ENCODE assay signal across 19 cellular contexts in genomic region chr10:127940866-127941640, GRCh38. TPM values are rescaled to one million over a fixed set of nuclear protein-coding genes. Genes with fewer than 3 reads are reported as not detected.
DNase-seq lines count a peak whose midpoint lies in the region; ATAC-seq and TF ChIP-seq lines count a peak whose summit lies in the region.
"Had no signal": no experiment of that assay in that cellular context is flagged by ENCODE, and none has a peak within 500 bp of the region (broad histone marks: within the 10 kb centered on the region; RNA-seq: fewer than 3 reads in every experiment).

No MANE protein-coding gene starts in this region.

- DNase-seq in GM23338 (ENCODE audit: low spot score) (peak; percentile 22), WTC11 (ENCODE audit: low spot score) (no peak), endothelial cell (ENCODE audit: low spot score) (no peak), stomach (peak; percentile 20)
- DNase-seq in stimulated activated CD4-positive, alpha-beta T cell treated with anti-CD3 and anti-CD28 coated beads, Interleukin-2, amount 100 ng/mL, for 48 hours = no peak
- DNase-seq: ACHN; BE2C; C1 segment of cervical spinal cord; CD4-positive, alpha-beta T cell; DMS153; DMS79; GDM1; HCEC 1CT; HFFc6 had no signal

- H4K20me1 ChIP-seq in GM23338 (replicated peaks; ENCODE audit: insufficient read depth) = no peaks in the 10 kb centered on the region

- no peak for TF ChIP-seq EP300 in stomach (IDR thresholded peaks at IDR 0.05)

- CTCF ChIA-PET in WTC11 (lab: Charles Lee) = interaction anchor here (1.2 kb wide), 2 partner anchors 21 to 128 kb away, joined by 3 to 4 read pairs; no protein-coding TSS in a partner anchor

- H3K36me3 Mint-ChIP-seq in GM23338 (ENCODE audit: low read depth) = no peaks in the 10 kb centered on the region
- H3K36me3 Mint-ChIP-seq in WTC11 = no peaks in the 10 kb centered on the region
- H3K36me3 Mint-ChIP-seq in endothelial cell (ENCODE audit: low read depth, unreplicated experiment) = peaks cover 28% of the 10 kb centered on the region

- H3K4me3 ChIP-seq in GM23338 = no peak overlapping the region
- H3K4me3 ChIP-seq in stomach = no peak overlapping the region

- intact Hi-C loops in stomach (cut with DNase I; ENCODE audit: low total_unique reads) = no loop called here

- peaks cover 4% of the 10 kb centered on the region for H3K27me3 Mint-ChIP-seq in GM23338 (ENCODE audit: insufficient read depth, low read depth, poor library complexity)
- no peaks in the 10 kb centered on the region for H3K27me3 Mint-ChIP-seq in WTC11 (ENCODE audit: low read depth)
- H3K27me3 Mint-ChIP-seq in endothelial cell (ENCODE audit: unreplicated experiment) = peaks cover 20% of the 10 kb centered on the region

- no peak overlapping the region for H3K4me3 Mint-ChIP-seq in GM23338
- no peak overlapping the region for H3K4me3 Mint-ChIP-seq in WTC11
- H3K4me3 Mint-ChIP-seq in endothelial cell (ENCODE audit: unreplicated experiment) = no peak overlapping the region
- H3K4me3 Mint-ChIP-seq: CD4-positive, alpha-beta T cell; HFFc6 had no signal

- TF ChIP-seq CTCF in GM23338 (conservative IDR thresholded peaks at IDR 0.05; ENCODE audit: low read depth in 2 of 2) (no peak), WTC11 (IDR thresholded peaks at IDR 0.05) (no peak), endothelial cell (IDR thresholded peaks at IDR 0.05; ENCODE audit: unreplicated experiment) (no peak), stomach (IDR thresholded peaks at IDR 0.05) (no peak)

- WGBS in stomach, 5 donors = 78 to 93% (median 85%) methylated on average over 6 of the region's 6 CpGs

- no peaks in the 10 kb centered on the region for H3K36me3 ChIP-seq in GM23338 (ENCODE audit: insufficient read depth)
- H3K36me3 ChIP-seq in stomach = no peaks in the 10 kb centered on the region
- H3K36me3 ChIP-seq: BE2C had no signal

- no peaks in the 10 kb centered on the region for H3K9me3 ChIP-seq in stomach
- H3K9me3 ChIP-seq: BE2C had no signal

- ATAC-seq in GM23338 (peak; percentile 73), WTC11 (peak; percentile 63), GM19463 (IDR thresholded peaks at IDR 0.05; ENCODE audit: unreplicated experiment) (no peak), GM19467 (IDR thresholded peaks at IDR 0.05; ENCODE audit: unreplicated experiment) (no peak)

- H3K4me2 ChIP-seq in GM23338 = no peak overlapping the region

- no peak overlapping the region for H3K27ac ChIP-seq in GM23338 (ENCODE audit: low read depth)
- no peak overlapping the region for H3K27ac ChIP-seq in stomach
- H3K27ac ChIP-seq: HL-60 had no signal

- H2AFZ ChIP-seq in GM23338 = no peak overlapping the region; the same call in 1 of the 2 replicates

- no peaks in the 10 kb centered on the region for H3K9me3 Mint-ChIP-seq in GM23338
- H3K9me3 Mint-ChIP-seq in WTC11 = peaks cover 13% of the 10 kb centered on the region
- no peaks in the 10 kb centered on the region for H3K9me3 Mint-ChIP-seq in endothelial cell (ENCODE audit: unreplicated experiment)
- H3K9me3 Mint-ChIP-seq: CD4-positive, alpha-beta T cell had no signal

- no peaks in the 10 kb centered on the region for H3K27me3 ChIP-seq in GM23338 (ENCODE audit: insufficient read depth)
- H3K27me3 ChIP-seq in stomach = no peaks in the 10 kb centered on the region
- H3K27me3 ChIP-seq: BE2C had no signal

- H3K9me2 ChIP-seq in GM23338 (ENCODE audit: insufficient read depth) = peaks cover 11% of the 10 kb centered on the region; the same call in 1 of the 2 replicates

- TF ChIP-seq POLR2A in stomach (IDR thresholded peaks at IDR 0.05) = no peak

- peaks cover 7% of the 10 kb centered on the region; the same call in 1 of the 2 replicates for H3K4me1 ChIP-seq in GM23338 (ENCODE audit: insufficient read depth)
- H3K4me1 ChIP-seq in stomach = peaks cover 0 to 14% (median 0%) of the 10 kb centered on the region in 4 donors

- H3K4me1 Mint-ChIP-seq in GM23338 = peaks cover 18% of the 10 kb centered on the region
- peaks cover 22% of the 10 kb centered on the region for H3K4me1 Mint-ChIP-seq in WTC11
- peaks cover 62% of the 10 kb centered on the region for H3K4me1 Mint-ChIP-seq in endothelial cell (ENCODE audit: unreplicated experiment)

- H3K79me2 ChIP-seq in GM23338 (replicated peaks; ENCODE audit: insufficient read depth) = no peaks in the 10 kb centered on the region

- no peak overlapping the region for H3K27ac Mint-ChIP-seq in GM23338
- no peak overlapping the region for H3K27ac Mint-ChIP-seq in WTC11
- H3K27ac Mint-ChIP-seq in endothelial cell (ENCODE audit: unreplicated experiment) = peak overlapping the region; percentile 9
- H3K27ac Mint-ChIP-seq: CD4-positive, alpha-beta T cell; HFFc6 had no signal

- POLR2A ChIA-PET in WTC11 (lab: Charles Lee) = interaction anchor here (0.6 kb wide), 1 partner anchor 1078 kb away, joined by 6 read pairs; no protein-coding TSS in a partner anchor

- no peaks in the 10 kb centered on the region for H3F3A ChIP-seq in GM23338 (replicated peaks; ENCODE audit: low read depth)

TF ChIP-seq in GM23338, 12 proteins besides CTCF, POLR2A, EP300 and RAD21 (continues in another document):
- TF ChIP-seq STAT1 (IDR thresholded peaks at IDR 0.05; ENCODE audit: unreplicated experiment) (no peak), JUNB (IDR thresholded peaks at IDR 0.05; ENCODE audit: unreplicated experiment) (no peak), ZNF331 (CRISPR knock-in tag; IDR thresholded peaks at IDR 0.05; ENCODE audit: low read depth) (no peak), NANOG (IDR thresholded peaks at IDR 0.05; ENCODE audit: borderline replicate concordance) (no peak), EZH2 (IDR thresholded peaks at IDR 0.05; ENCODE audit: low read depth, unreplicated experiment) (no peak)

TF ChIP-seq in WTC11, 78 proteins besides CTCF, POLR2A, EP300 and RAD21:
- no peak for TF ChIP-seq ATF6 (CRISPR knock-in tag; IDR thresholded peaks at IDR 0.05)
- TF ChIP-seq EMX1 (CRISPR knock-in tag; IDR thresholded peaks at IDR 0.05) = no peak

RNA-seq across cellular contexts. Expression of gene PTPRE, which starts 34.1 kb away (rescaled TPM):
- total RNA-seq in GM23338 (2014; rRNA removed; shearing (Covaris generic)) = 0.42 and 0.54 TPM in 2 replicates
- polyA plus RNA-seq in GM23338 (2016; fragmentation: Nextera tagmentation; extraction: Ambion mirVana) (0.34 and 3.0 TPM in 2 replicates), stomach (1 to 10 TPM; 4.0 to 5.0 (median 4.4) TPM)
- total RNA-seq in WTC11 (2021) (1.7 to 3.1 TPM (median 2.0 TPM) in 3 replicates), endothelial cell (ENCODE audit: unreplicated experiment) (117 TPM), stomach (10 to 100 TPM in 4 of 5 donors, 1 to 10 TPM in 1; 5.5 to 26.4 (median 13.2) TPM)

RNA-seq across cellular contexts. Expression of gene CLRN3, which starts 48.3 kb away (rescaled TPM):
- not detected in 2 replicates for total RNA-seq in GM23338 (2014; rRNA removed; shearing (Covaris generic))
- not detected in 2 replicates for polyA plus RNA-seq in GM23338 (2016; fragmentation: Nextera tagmentation; extraction: Ambion mirVana)
- total RNA-seq in WTC11 (2021) = not detected in 3 replicates
- 0.31 TPM for total RNA-seq in endothelial cell (ENCODE audit: unreplicated experiment)
- 10 to 100 TPM in 1 of 5 donors, 1 to 10 TPM in 1, not detected in 3; 1.7 to 15.4 TPM for total RNA-seq in stomach
- polyA plus RNA-seq in stomach = under 1 TPM in 1 of 3 donors, not detected in 2; 0.25 TPM
- total RNA-seq: CD4-positive, alpha-beta T cell; Daoy; HFFc6; HT1080 had no signal

Comparison
In these comparisons a context has a peak if more than half of its experiments do, and no peak if none do; other contexts are left out.
1. ATAC-seq: peak in GM23338 (single experiment) and WTC11 (single experiment); none in GM19463 (single experiment) and GM19467 (single experiment).
2. DNase-seq: peak in GM23338 (single experiment) and stomach (single experiment); none in WTC11 (single experiment), endothelial cell (single experiment) and stimulated activated CD4-positive, alpha-beta T cell treated with anti-CD3 and anti-CD28 coated beads, Interleukin-2, amount 100 ng/mL, for 48 hours (0 of 2).